13 cellular contexts compared by ENCODE assay signal in the genomic region with DNA sequence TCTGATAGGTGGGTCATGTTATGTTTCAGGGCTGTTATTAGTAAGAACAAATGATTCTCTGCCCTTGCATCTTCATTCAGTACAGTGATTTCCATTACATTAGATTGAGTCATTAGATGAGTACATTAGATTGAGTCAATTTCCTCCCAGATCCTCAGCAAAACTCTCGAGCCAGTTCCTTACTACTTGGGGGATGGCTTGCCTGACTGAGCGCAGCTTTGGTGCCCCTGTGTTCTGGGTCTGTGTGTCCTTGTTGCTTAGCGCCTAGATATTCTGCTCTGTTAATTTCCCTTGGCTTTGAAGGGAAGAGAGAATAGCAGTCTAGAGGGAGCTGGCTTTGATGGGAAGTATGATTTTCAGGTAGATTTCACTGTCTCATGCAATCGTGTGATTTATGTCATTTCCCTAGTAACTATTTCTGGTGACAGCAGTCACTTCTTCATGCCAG. TPM values are rescaled to one million over a fixed set of nuclear protein-coding genes. Genes with fewer than 3 reads are reported as not detected.
DNase-seq lines count a peak whose midpoint lies in the region; ATAC-seq, FAIRE-seq and TF ChIP-seq lines count a peak whose summit lies in the region.
"Had no signal": no experiment of that assay in that cellular context is flagged by ENCODE, and none has a peak within 500 bp of the region (broad histone marks: within the 10 kb centered on the region; RNA-seq: fewer than 3 reads in every experiment).

No MANE protein-coding gene starts in this region.

- H3K9ac ChIP-seq in kidney (ENCODE audit: low read length in 2 of 2): no peak overlapping the region

- intact Hi-C loops in kidney (cut with DNase I): no loop called here

- H3K36me3 ChIP-seq in GM23338 (ENCODE audit: insufficient read depth): no peaks in the 10 kb centered on the region
- no peaks in the 10 kb centered on the region for H3K36me3 ChIP-seq in kidney (ENCODE audit: control insufficient read depth in 1 of 2, insufficient read depth in 2 of 2, low read length in 2 of 2)

- no peak for TF ChIP-seq CTCF in GM23338 (conservative IDR thresholded peaks at IDR 0.05; ENCODE audit: low read depth in 2 of 2)
- TF ChIP-seq CTCF in kidney (IDR thresholded peaks at IDR 0.05; ENCODE audit: borderline replicate concordance, extremely low read depth, insufficient read depth): no peak

- no peaks in the 10 kb centered on the region; the same call in 1 of the 2 replicates for H3K9me2 ChIP-seq in GM23338 (ENCODE audit: insufficient read depth)

- no peak for FAIRE-seq in kidney (lab: Jason Lieb, UNC)

- no peaks in the 10 kb centered on the region for H3K9me3 Mint-ChIP-seq in GM23338
- H3K9me3 Mint-ChIP-seq: T-cell had no signal

- no peaks in the 10 kb centered on the region for H4K20me1 ChIP-seq in GM23338 (replicated peaks; ENCODE audit: insufficient read depth)

- H3K27ac ChIP-seq in GM23338 (ENCODE audit: low read depth): no peak overlapping the region
- no peak overlapping the region for H3K27ac ChIP-seq in kidney (ENCODE audit: low read depth in 2 of 2, low read length in 2 of 2)
- H3K27ac ChIP-seq: skin epidermis had no signal

- no peaks in the 10 kb centered on the region for H3K79me2 ChIP-seq in GM23338 (replicated peaks; ENCODE audit: insufficient read depth)

- peaks cover 2% of the 10 kb centered on the region; the same call in 2 of the 3 replicates for H3K4me1 Mint-ChIP-seq in GM23338

- H3K36me3 Mint-ChIP-seq in GM23338 (ENCODE audit: low read depth): no peaks in the 10 kb centered on the region
- H3K36me3 Mint-ChIP-seq: T-cell had no signal

- peak overlapping the region; percentile 67; the same call in 1 of the 2 replicates for H2AFZ ChIP-seq in GM23338

- no peak overlapping the region for H3K4me3 Mint-ChIP-seq in GM23338
- H3K4me3 Mint-ChIP-seq: T-cell had no signal

- no peaks in the 10 kb centered on the region for H3K27me3 Mint-ChIP-seq in GM23338 (ENCODE audit: insufficient read depth, low read depth, poor library complexity)

- H3K27me3 ChIP-seq in GM23338 (ENCODE audit: insufficient read depth): no peaks in the 10 kb centered on the region

- peak overlapping the region; percentile 24 for H3K27ac Mint-ChIP-seq in GM23338
- H3K27ac Mint-ChIP-seq: T-cell had no signal

- H3K4me3 ChIP-seq in GM23338 (no peak overlapping the region), kidney (ENCODE audit: low read length in 2 of 2) (no peak overlapping the region)
- H3K4me3 ChIP-seq: skin epidermis had no signal

- ATAC-seq in GM23338 (no peak), SK-N-SH treated with all-trans-retinoic acid at 6 μM for 48 hours (peak; percentile 90), HG02870 (IDR thresholded peaks at IDR 0.05; ENCODE audit: unreplicated experiment) (no peak)
- ATAC-seq: T-cell had no signal

- H3K4me2 ChIP-seq in GM23338: no peak overlapping the region

- DNase-seq in EL (peak; percentile 28), GM23338 (ENCODE audit: low spot score) (peak; percentile 12), kidney (peak; percentile 69), OCI-M2 (lab: John Stamatoyannopoulos, UW; ENCODE audit: unreplicated experiment) (no peak), D341Med (ENCODE audit: low spot score) (no peak), T-helper 9 cell (no peak)
- DNase-seq: NCI-H2107, substantia nigra, T-cell had no signal

- H3F3A ChIP-seq in GM23338 (replicated peaks; ENCODE audit: low read depth): no peaks in the 10 kb centered on the region

- H3K4me1 ChIP-seq in GM23338 (ENCODE audit: insufficient read depth) (0 out of 2 replicates have a peak, but pooled peaks cover 2% of the 10 kb centered on the region), kidney (ENCODE audit: control insufficient read depth in 1 of 2, insufficient read depth in 1 of 2, low read depth in 1 of 2, low read length in 2 of 2) (no peaks in the 10 kb centered on the region)

- no peaks in the 10 kb centered on the region for H3K9me3 ChIP-seq in kidney (ENCODE audit: control insufficient read depth in 1 of 2, low read length in 2 of 2)

TF ChIP-seq in GM23338, 12 proteins besides CTCF, POLR2A, EP300 and RAD21 (continues in another document):
- no peak for TF ChIP-seq EZH2phosphoT487 (IDR thresholded peaks at IDR 0.05; ENCODE audit: unreplicated experiment)
- TF ChIP-seq, protein P1, sequence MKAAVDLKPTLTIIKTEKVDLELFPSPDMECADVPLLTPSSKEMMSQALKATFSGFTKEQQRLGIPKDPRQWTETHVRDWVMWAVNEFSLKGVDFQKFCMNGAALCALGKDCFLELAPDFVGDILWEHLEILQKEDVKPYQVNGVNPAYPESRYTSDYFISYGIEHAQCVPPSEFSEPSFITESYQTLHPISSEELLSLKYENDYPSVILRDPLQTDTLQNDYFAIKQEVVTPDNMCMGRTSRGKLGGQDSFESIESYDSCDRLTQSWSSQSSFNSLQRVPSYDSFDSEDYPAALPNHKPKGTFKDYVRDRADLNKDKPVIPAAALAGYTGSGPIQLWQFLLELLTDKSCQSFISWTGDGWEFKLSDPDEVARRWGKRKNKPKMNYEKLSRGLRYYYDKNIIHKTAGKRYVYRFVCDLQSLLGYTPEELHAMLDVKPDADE (IDR thresholded peaks at IDR 0.05): no peak
- TF ChIP-seq ZNF331 (CRISPR knock-in tag; IDR thresholded peaks at IDR 0.05; ENCODE audit: low read depth): no peak

TF ChIP-seq in SK-N-SH treated with all-trans-retinoic acid at 6 μM for 48 hours, 23 proteins besides CTCF, POLR2A, EP300 and RAD21:
- no peak for TF ChIP-seq RARB (CRISPR knock-in tag; IDR thresholded peaks at IDR 0.05)
- TF ChIP-seq SNAI2 (CRISPR knock-in tag; IDR thresholded peaks at IDR 0.05): no peak
- TF ChIP-seq, protein P2, sequence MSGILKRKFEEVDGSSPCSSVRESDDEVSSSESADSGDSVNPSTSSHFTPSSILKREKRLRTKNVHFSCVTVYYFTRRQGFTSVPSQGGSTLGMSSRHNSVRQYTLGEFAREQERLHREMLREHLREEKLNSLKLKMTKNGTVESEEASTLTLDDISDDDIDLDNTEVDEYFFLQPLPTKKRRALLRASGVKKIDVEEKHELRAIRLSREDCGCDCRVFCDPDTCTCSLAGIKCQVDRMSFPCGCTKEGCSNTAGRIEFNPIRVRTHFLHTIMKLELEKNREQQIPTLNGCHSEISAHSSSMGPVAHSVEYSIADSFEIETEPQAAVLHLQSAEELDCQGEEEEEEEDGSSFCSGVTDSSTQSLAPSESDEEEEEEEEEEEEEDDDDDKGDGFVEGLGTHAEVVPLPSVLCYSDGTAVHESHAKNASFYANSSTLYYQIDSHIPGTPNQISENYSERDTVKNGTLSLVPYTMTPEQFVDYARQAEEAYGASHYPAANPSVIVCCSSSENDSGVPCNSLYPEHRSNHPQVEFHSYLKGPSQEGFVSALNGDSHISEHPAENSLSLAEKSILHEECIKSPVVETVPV (CRISPR knock-in tag; IDR thresholded peaks at IDR 0.05): no peak

RNA-seq across cellular contexts. Expression of a gene that starts 19.1 kb away (rescaled TPM):
- total RNA-seq in GM23338 (2014; rRNA removed; shearing (Covaris generic)): not detected in 2 replicates
- polyA plus RNA-seq in GM23338 (2016; fragmentation: Nextera tagmentation; extraction: Ambion mirVana) (not detected in 2 replicates), kidney (ENCODE audit: insufficient read depth, low read depth, low replicate concordance) (0.22 TPM)
- total RNA-seq in kidney: 3.3 TPM
- total RNA-seq: liver had no signal

Comparison
In these comparisons a context has a peak if more than half of its experiments do, and no peak if none do; other contexts are left out.
1. DNase-seq: peak in EL (single experiment), GM23338 (single experiment) and kidney (single experiment); none in OCI-M2 (single experiment), D341Med (single experiment) and T-helper 9 cell (single experiment).